In genomic region chr5:73768-74502, GRCh38 we compare ENCODE assay signal across 1 cellular context.
TF ChIP-seq lines count a peak whose summit lies in the region.

No MANE protein-coding gene starts in this region.

TF ChIP-seq in GM23338, 12 proteins besides CTCF, POLR2A, EP300 and RAD21 (continued from another document):
- TF ChIP-seq ZNF462 (CRISPR knock-in tag; IDR thresholded peaks at IDR 0.05): no peak
- no peak for TF ChIP-seq REST (IDR thresholded peaks at IDR 0.05; ENCODE audit: unreplicated experiment)
- TF ChIP-seq JUNB (IDR thresholded peaks at IDR 0.05; ENCODE audit: unreplicated experiment): no peak
- TF ChIP-seq EZH2phosphoT487 (IDR thresholded peaks at IDR 0.05; ENCODE audit: unreplicated experiment): no peak
- no peak for TF ChIP-seq ZNF114 (CRISPR knock-in tag; IDR thresholded peaks at IDR 0.05)
- no peak for TF ChIP-seq EZH2 (IDR thresholded peaks at IDR 0.05; ENCODE audit: low read depth, unreplicated experiment)
- TF ChIP-seq STAT1 (IDR thresholded peaks at IDR 0.05; ENCODE audit: unreplicated experiment): no peak
- no peak for TF ChIP-seq NANOG (IDR thresholded peaks at IDR 0.05; ENCODE audit: borderline replicate concordance)
- no peak for TF ChIP-seq CREB1 (CRISPR knock-in tag; IDR thresholded peaks at IDR 0.05; ENCODE audit: low read depth)
- no peak for TF ChIP-seq ZNF331 (CRISPR knock-in tag; IDR thresholded peaks at IDR 0.05; ENCODE audit: low read depth)
